ENCODE assay signal across 8 cellular contexts in genomic region chr12:61993734-61994345, GRCh38.
DNase-seq lines count a peak whose midpoint lies in the region; TF ChIP-seq lines count a peak whose summit lies in the region.

No MANE protein-coding gene starts in this region.

- POLR2A ChIA-PET in HEK293T (lab: Yijun Ruan, JAX), result no interaction called here

- peak; percentile 72 for TF ChIP-seq CTCF in choroid plexus epithelial cell (conservative IDR thresholded peaks at IDR 0.05; ENCODE audit: low read depth, low read length)

- CTCF ChIA-PET in HEK293T (lab: Yijun Ruan, JAX), result no interaction called here

- no peaks in the 10 kb centered on the region for H3K9me3 ChIP-seq in effector memory CD4-positive, alpha-beta T cell (ENCODE audit: control insufficient read depth, low read length)

- H3K36me3 ChIP-seq in effector memory CD4-positive, alpha-beta T cell (ENCODE audit: control insufficient read depth, insufficient read depth, low read length), result no peaks in the 10 kb centered on the region

- no peak overlapping the region for H3K4me3 ChIP-seq in choroid plexus epithelial cell (ENCODE audit: low read depth, low read length)
- H3K4me3 ChIP-seq in effector memory CD4-positive, alpha-beta T cell (ENCODE audit: insufficient read depth, low read depth, low read length, poor library complexity, severe bottlenecking), result no peak overlapping the region

- no peaks in the 10 kb centered on the region for H3K27me3 ChIP-seq in effector memory CD4-positive, alpha-beta T cell (replicated peaks; ENCODE audit: control insufficient read depth, insufficient read depth, low read length, poor library complexity, severe bottlenecking)

- peak; percentile 19 for DNase-seq in NCI-H2107 (lab: John Stamatoyannopoulos, UW)
- no peak for DNase-seq in NCI-H2107 treated with DMSO at 0.1 percent for 48 hours (lab: John Stamatoyannopoulos, UW; ENCODE audit: unreplicated experiment)
- DNase-seq in HEK293T (ENCODE audit: extremely low spot score), result peak; percentile 25
- peak; percentile 54 for DNase-seq in NCI-H460 (ENCODE audit: extremely low read depth, low read depth)
- DNase-seq in choroid plexus epithelial cell (ENCODE audit: low read depth), result peak; percentile 52
- DNase-seq in myocyte (ENCODE audit: low read depth), result peak; percentile 1
- no peak for DNase-seq in effector memory CD4-positive, alpha-beta T cell
- no peak for DNase-seq in hepatic stellate cell (ENCODE audit: low spot score)

- no peak overlapping the region for H3K27ac ChIP-seq in effector memory CD4-positive, alpha-beta T cell (ENCODE audit: insufficient read depth, low read length, poor library complexity, severe bottlenecking)

- no peaks in the 10 kb centered on the region for H3K4me1 ChIP-seq in effector memory CD4-positive, alpha-beta T cell (ENCODE audit: control insufficient read depth, insufficient read depth, low read length, poor library complexity, severe bottlenecking)

TF ChIP-seq in HEK293T, 16 proteins besides CTCF, POLR2A, EP300 and RAD21:
- TF ChIP-seq SUZ12 (IDR thresholded peaks at IDR 0.05) (no peak), SP1 (IDR thresholded peaks at IDR 0.05) (no peak), ELF4 (IDR thresholded peaks at IDR 0.05) (no peak), NFRKB (IDR thresholded peaks at IDR 0.05) (no peak), PKNOX1 (IDR thresholded peaks at IDR 0.05) (no peak), HDGF (IDR thresholded peaks at IDR 0.05; ENCODE audit: borderline replicate concordance) (no peak), ZNF384 (IDR thresholded peaks at IDR 0.05) (no peak), TARDBP (IDR thresholded peaks at IDR 0.05) (no peak), BHLHE40 (IDR thresholded peaks at IDR 0.05; ENCODE audit: borderline replicate concordance) (no peak), ARNT (IDR thresholded peaks at IDR 0.05) (no peak), FOXK2 (IDR thresholded peaks at IDR 0.05) (no peak), LEF1 (IDR thresholded peaks at IDR 0.05; ENCODE audit: borderline replicate concordance) (no peak), CTBP1 (IDR thresholded peaks at IDR 0.05; ENCODE audit: borderline replicate concordance) (no peak)

Comparison
In these comparisons a context has a peak if more than half of its experiments do, and no peak if none do; other contexts are left out.
1. DNase-seq: peak in NCI-H2107 (single experiment), HEK293T (single experiment), NCI-H460 (single experiment), choroid plexus epithelial cell (single experiment) and myocyte (single experiment); none in NCI-H2107 treated with DMSO at 0.1 percent for 48 hours (single experiment), effector memory CD4-positive, alpha-beta T cell (0 of 3) and hepatic stellate cell (single experiment).